ENCODE assay signal across 8 cellular contexts in the genomic region with DNA sequence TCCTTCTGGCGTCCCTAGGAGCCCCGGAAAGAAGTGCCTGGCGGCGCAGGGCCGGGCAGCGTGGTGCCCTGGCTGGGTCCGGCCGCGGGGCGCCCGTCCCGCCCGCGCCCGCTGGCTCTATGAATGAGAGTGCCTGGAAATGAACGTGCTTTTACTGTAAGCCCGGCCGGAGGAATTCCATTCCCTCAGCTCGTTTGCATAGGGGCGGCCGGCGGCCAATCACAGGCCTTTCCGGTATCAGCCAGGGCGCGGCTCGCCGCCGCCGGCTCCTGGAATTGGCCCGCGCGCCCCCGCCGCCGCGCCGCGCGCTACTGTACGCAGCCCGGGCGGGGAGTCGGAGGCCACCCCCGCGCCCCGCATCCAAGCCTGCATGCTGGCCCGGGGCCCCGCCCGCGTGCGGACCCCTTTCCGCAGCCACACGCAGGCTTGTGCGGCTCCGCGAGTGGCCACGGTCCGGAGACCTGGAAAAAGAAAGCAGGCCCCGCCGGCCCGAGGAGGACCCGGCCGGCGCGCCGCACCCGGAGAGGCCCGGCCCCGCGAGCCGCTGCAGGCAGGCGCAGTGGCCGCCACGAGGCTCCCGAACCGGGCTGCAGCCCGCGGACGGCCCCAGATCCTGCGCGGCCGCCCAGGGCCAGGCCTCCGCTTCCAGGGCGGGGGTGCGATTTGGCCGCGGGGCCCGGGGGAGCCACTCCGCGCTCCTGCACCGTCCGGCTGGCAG.
DNase-seq lines count a peak whose midpoint lies in the region; ATAC-seq lines count a peak whose summit lies in the region.

No MANE protein-coding gene starts in this region.

- DNase-seq in AG08396 (ENCODE audit: low spot score) (peak; percentile 94), NCI-H226 (peak; percentile 95), cerebellum (ENCODE audit: low spot score) (peak; percentile 85), kidney tubule cell (ENCODE audit: low spot score) (peak; percentile 98)
- peak; percentile 46 for DNase-seq in activated CD4-positive, CD25-positive, alpha-beta regulatory T cell treated with anti-CD3 and anti-CD28 coated beads, Interleukin-2, amount 50 U/mL, for 16 hours (ENCODE audit: low read depth, low spot score)
- peak; percentile 41 to 61 for DNase-seq in stimulated activated CD4-positive, alpha-beta T cell treated with anti-CD3 and anti-CD28 coated beads, Interleukin-1b, Interleukin-23, amount 100 ng/mL, for 1 hour (ENCODE audit: low read depth in 2 of 2)

- ATAC-seq in GM19035 (IDR thresholded peaks at IDR 0.05; ENCODE audit: unreplicated experiment), result peak; percentile 48
- peak; percentile 51 for ATAC-seq in HG03280 (IDR thresholded peaks at IDR 0.05; ENCODE audit: unreplicated experiment)

Comparison
In these comparisons a context has a peak if more than half of its experiments do, and no peak if none do; other contexts are left out.
1. Peak in every context shown above with its lines: DNase-seq and ATAC-seq.
2. DNase-seq: peak in every context shown above with its lines; median percentile 98 in kidney tubule cell; 95 in NCI-H226; 94 in AG08396; 85 in cerebellum; 51 in stimulated activated CD4-positive, alpha-beta T cell treated with anti-CD3 and anti-CD28 coated beads, Interleukin-1b, Interleukin-23, amount 100 ng/mL, for 1 hour; 46 in activated CD4-positive, CD25-positive, alpha-beta regulatory T cell treated with anti-CD3 and anti-CD28 coated beads, Interleukin-2, amount 50 U/mL, for 16 hours.